Comparison of ENCODE assay signal across 14 cellular contexts in the genomic region with DNA sequence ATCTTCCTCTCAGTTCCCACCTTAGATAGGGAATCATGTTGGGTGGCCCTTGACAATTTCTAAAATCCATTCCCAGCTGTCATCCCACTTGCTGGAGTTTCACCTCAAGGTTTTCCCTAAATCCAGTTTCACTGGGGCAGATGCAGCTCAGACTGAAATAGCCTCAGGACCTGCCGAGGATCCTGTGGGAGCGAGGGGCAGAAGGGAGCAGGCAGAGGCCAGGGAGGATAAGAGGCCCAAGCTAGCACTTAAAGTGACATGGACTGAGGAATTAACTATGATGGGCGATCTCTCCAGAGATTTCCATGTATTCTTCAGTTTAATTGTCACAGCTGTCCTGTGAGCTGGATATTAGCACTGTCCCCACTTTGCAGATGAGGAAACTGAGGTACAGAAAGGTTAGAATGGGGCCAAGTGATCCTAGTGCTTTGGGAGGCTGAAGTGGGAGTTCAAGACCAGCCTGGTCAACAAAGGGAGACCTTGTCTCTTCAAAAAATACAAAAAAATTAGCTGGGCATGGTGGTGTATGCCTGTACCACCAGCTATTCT. TPM values are rescaled to one million over a fixed set of nuclear protein-coding genes. Genes with fewer than 3 reads are reported as not detected.
A peak's percentile ranks its signal among the peaks of the same experiment; 100 is the strongest.
DNase-seq lines count a peak whose midpoint lies in the region; FAIRE-seq and TF ChIP-seq lines count a peak whose summit lies in the region.
"Had no signal": no experiment of that assay in that cellular context is flagged by ENCODE, and none has a peak within 500 bp of the region (broad histone marks: within the 10 kb centered on the region; RNA-seq: fewer than 3 reads in every experiment).

No MANE protein-coding gene starts in this region.

- no peak overlapping the region for H3K4me2 ChIP-seq in mesenchymal stem cell (ENCODE audit: low read length, poor library complexity, severe bottlenecking)

- POLR2A ChIA-PET in HEK293T (lab: Yijun Ruan, JAX) = no interaction called here

- WGBS in mesenchymal stem cell = 95% methylated on average over 3 of the region's 3 CpGs
- WGBS in tibial nerve, 2 donors = 78% methylated on average over 3 of the region's 3 CpGs

- no peak overlapping the region for H2BK5ac ChIP-seq in mesenchymal stem cell (ENCODE audit: low read depth, low read length, poor library complexity, severe bottlenecking)

- H3K27ac ChIP-seq in mesenchymal stem cell (ENCODE audit: low read length, poor library complexity, severe bottlenecking) (no peak overlapping the region), tibial nerve (peak overlapping the region in 3 of 4 donors; percentile 88 to 95 (median 91))
- H3K27ac ChIP-seq: SJSA1 had no signal

- CTCF ChIA-PET in HEK293T (lab: Yijun Ruan, JAX) = no interaction called here

- no peaks in the 10 kb centered on the region for H3K9me3 Mint-ChIP-seq in activated naive CD8-positive, alpha-beta T cell (ENCODE audit: low read depth)
- no peaks in the 10 kb centered on the region for H3K9me3 Mint-ChIP-seq in activated naive CD8-positive, alpha-beta T cell treated with anti-CD3 and anti-CD28 coated beads for 36 hours
- H3K9me3 Mint-ChIP-seq: endodermal cell had no signal

- H3K18ac ChIP-seq in mesenchymal stem cell (ENCODE audit: low read depth in 1 of 2, low read length in 2 of 2) = no peak overlapping the region

- no peak for DNase-seq in activated naive CD8-positive, alpha-beta T cell treated with anti-CD3 and anti-CD28 coated beads for 36 hours
- DNase-seq in astrocyte of the spinal cord (ENCODE audit: low read depth, low spot score) (no peak), mesenchymal stem cell (no peak), tibial nerve (ENCODE audit: low spot score in 2 of 2) (no peak), NOMO-1 treated with DMSO at 0.1 percent for 48 hours (lab: John Stamatoyannopoulos, UW; ENCODE audit: unreplicated experiment) (no peak), HTR-8/SVneo (ENCODE audit: insufficient read length, low spot score) (no peak), HEK293T (ENCODE audit: extremely low spot score) (no peak)
- DNase-seq: activated naive CD4-positive, alpha-beta T cell treated with anti-CD3 and anti-CD28 coated beads, Interleukin-2, amount 50 U/mL, for 16 hours; endodermal cell; NCI-H510A; stimulated activated CD4-positive, alpha-beta T cell treated with anti-CD3 and anti-CD28 coated beads, Interleukin-4, amount 100 ng/mL, for 1 hour; substantia nigra had no signal

- H3K9ac ChIP-seq in mesenchymal stem cell (ENCODE audit: low read length) = peak overlapping the region; percentile 98

- in situ Hi-C loops in astrocyte of the spinal cord (cut with HindIII; ENCODE audit: low sequenced_read_pairs) = loop anchor here (25.0 kb wide), 2 partner anchors 210 to 310 kb away; no protein-coding TSS in a partner anchor

- no peak overlapping the region for H3K27ac Mint-ChIP-seq in activated naive CD8-positive, alpha-beta T cell
- no peak overlapping the region for H3K27ac Mint-ChIP-seq in activated naive CD8-positive, alpha-beta T cell treated with anti-CD3 and anti-CD28 coated beads for 36 hours
- H3K27ac Mint-ChIP-seq: endodermal cell had no signal

- peak overlapping the region; percentile 56 for H3K4me3 Mint-ChIP-seq in activated naive CD8-positive, alpha-beta T cell
- H3K4me3 Mint-ChIP-seq in activated naive CD8-positive, alpha-beta T cell treated with anti-CD3 and anti-CD28 coated beads for 36 hours = no peak overlapping the region

- H4K91ac ChIP-seq in mesenchymal stem cell (ENCODE audit: low read length) = no peak overlapping the region

- TF ChIP-seq POLR2A in tibial nerve (IDR thresholded peaks at IDR 0.05) = no peak

- no peak overlapping the region for H3K4ac ChIP-seq in mesenchymal stem cell (ENCODE audit: low read depth in 1 of 2, low read length in 2 of 2)

- TF ChIP-seq EP300 in tibial nerve (IDR thresholded peaks at IDR 0.05) = no peak

- no peak overlapping the region for H2AFZ ChIP-seq in mesenchymal stem cell (ENCODE audit: low read depth, low read length)

- TF ChIP-seq CTCF in astrocyte of the spinal cord (IDR thresholded peaks at IDR 0.05; ENCODE audit: low read depth, low read length) (no peak), tibial nerve (IDR thresholded peaks at IDR 0.05) (no peak)

- H3K14ac ChIP-seq in mesenchymal stem cell (ENCODE audit: low read length in 2 of 2) = no peak overlapping the region

- H3K27me3 ChIP-seq in mesenchymal stem cell (ENCODE audit: control insufficient read depth in 1 of 2, insufficient read depth in 1 of 2, low read length in 2 of 2) (no peaks in the 10 kb centered on the region), tibial nerve (peaks cover 0 to 8% of the 10 kb centered on the region in 2 donors)

- H3K36me3 ChIP-seq in mesenchymal stem cell (ENCODE audit: control insufficient read depth in 1 of 2, insufficient read depth in 2 of 2, low read depth in 1 of 2, low read length in 2 of 2) = peaks cover 3 to 9% of the 10 kb centered on the region in 2 experiments
- no peaks in the 10 kb centered on the region for H3K36me3 ChIP-seq in tibial nerve
- H3K36me3 ChIP-seq: SJSA1 had no signal

- H3K9me3 ChIP-seq in mesenchymal stem cell (ENCODE audit: control insufficient read depth, low read length) (no peaks in the 10 kb centered on the region), tibial nerve (no peaks in the 10 kb centered on the region)
- H3K9me3 ChIP-seq: SJSA1 had no signal

- no peak overlapping the region for H2BK12ac ChIP-seq in mesenchymal stem cell (ENCODE audit: low read length in 2 of 2)

- no peak for FAIRE-seq in HTR-8/SVneo (lab: Jason Lieb, UNC)

- H3K4me1 Mint-ChIP-seq in activated naive CD8-positive, alpha-beta T cell (ENCODE audit: low read depth) = peaks cover 29% of the 10 kb centered on the region
- H3K4me1 Mint-ChIP-seq in activated naive CD8-positive, alpha-beta T cell treated with anti-CD3 and anti-CD28 coated beads for 36 hours = peaks cover 32% of the 10 kb centered on the region

- no peak overlapping the region for H2BK120ac ChIP-seq in mesenchymal stem cell (ENCODE audit: low read depth, low read length)

- no peak overlapping the region for H3K23ac ChIP-seq in mesenchymal stem cell (ENCODE audit: low read length in 2 of 2)

- H3K4me3 ChIP-seq in astrocyte of the spinal cord (ENCODE audit: low read depth, low read length) = peak overlapping the region; percentile 65
- peak overlapping the region in 1 of 2 experiments; percentile 98 for H3K4me3 ChIP-seq in mesenchymal stem cell (ENCODE audit: insufficient read depth in 1 of 2, low read depth in 1 of 2, low read length in 2 of 2)
- peak overlapping the region in 1 of 4 donors; percentile 72 for H3K4me3 ChIP-seq in tibial nerve
- H3K4me3 ChIP-seq: SJSA1 had no signal

- no peak overlapping the region for H2BK15ac ChIP-seq in mesenchymal stem cell (ENCODE audit: low read depth, poor library complexity, severe bottlenecking)

- no peak overlapping the region for H4K8ac ChIP-seq in mesenchymal stem cell (ENCODE audit: low read length)

- H3K4me1 ChIP-seq in mesenchymal stem cell (ENCODE audit: control insufficient read depth, insufficient read depth, low read depth, low read length) (peaks cover 36% of the 10 kb centered on the region), tibial nerve (peaks cover 0 to 69% (median 32%) of the 10 kb centered on the region in 4 donors)

- H2AK5ac ChIP-seq in mesenchymal stem cell (ENCODE audit: low read length, severe bottlenecking) = no peak overlapping the region

- H3K27me3 Mint-ChIP-seq in activated naive CD8-positive, alpha-beta T cell = no peaks in the 10 kb centered on the region
- peaks cover 13% of the 10 kb centered on the region for H3K27me3 Mint-ChIP-seq in activated naive CD8-positive, alpha-beta T cell treated with anti-CD3 and anti-CD28 coated beads for 36 hours

- no peaks in the 10 kb centered on the region for H3K36me3 Mint-ChIP-seq in activated naive CD8-positive, alpha-beta T cell
- H3K36me3 Mint-ChIP-seq in activated naive CD8-positive, alpha-beta T cell treated with anti-CD3 and anti-CD28 coated beads for 36 hours = no peaks in the 10 kb centered on the region

- peaks cover 22% of the 10 kb centered on the region for H3K79me1 ChIP-seq in mesenchymal stem cell (replicated peaks; ENCODE audit: low read length, poor library complexity, severe bottlenecking)

TF ChIP-seq in HEK293T, 16 proteins besides CTCF, POLR2A, EP300 and RAD21:
- no peak for TF ChIP-seq SP1 (IDR thresholded peaks at IDR 0.05)
- no peak for TF ChIP-seq L3MBTL2 (conservative IDR thresholded peaks at IDR 0.05)
- no peak for TF ChIP-seq FOXK2 (IDR thresholded peaks at IDR 0.05)
- TF ChIP-seq HDGF (IDR thresholded peaks at IDR 0.05; ENCODE audit: borderline replicate concordance) = no peak
- TF ChIP-seq SUZ12 (IDR thresholded peaks at IDR 0.05) = no peak
- no peak for TF ChIP-seq FOXA1 (IDR thresholded peaks at IDR 0.05)
- no peak for TF ChIP-seq PKNOX1 (IDR thresholded peaks at IDR 0.05)
- no peak for TF ChIP-seq LEF1 (IDR thresholded peaks at IDR 0.05; ENCODE audit: borderline replicate concordance)
- no peak for TF ChIP-seq NFRKB (IDR thresholded peaks at IDR 0.05)
- no peak for TF ChIP-seq ARNT (IDR thresholded peaks at IDR 0.05)
- TF ChIP-seq CTBP1 (IDR thresholded peaks at IDR 0.05; ENCODE audit: borderline replicate concordance) = no peak
- no peak for TF ChIP-seq ZNF384 (IDR thresholded peaks at IDR 0.05)
- no peak for TF ChIP-seq FOXM1 (IDR thresholded peaks at IDR 0.05; ENCODE audit: borderline replicate concordance)
- no peak for TF ChIP-seq TARDBP (IDR thresholded peaks at IDR 0.05)
- no peak for TF ChIP-seq BHLHE40 (IDR thresholded peaks at IDR 0.05; ENCODE audit: borderline replicate concordance)
- no peak for TF ChIP-seq ELF4 (IDR thresholded peaks at IDR 0.05)

RNA-seq across cellular contexts. Expression of gene NBL1, which starts 2.7 kb away (rescaled TPM):
- 10 to 100 TPM; 20.0 to 22.0 TPM for total RNA-seq in activated naive CD8-positive, alpha-beta T cell treated with anti-CD3 and anti-CD28 coated beads for 36 hours
- polyA plus RNA-seq in mesenchymal stem cell (2013, experiment 1 of 2) = 59.5 TPM
- polyA plus RNA-seq in mesenchymal stem cell (2013, experiment 2 of 2) = 63.3 TPM
- 100 to 1,000 TPM in 2 of 4 donors, 10 to 100 TPM in 2; 71.9 to 157 (median 92.0) TPM for total RNA-seq in tibial nerve

RNA-seq across cellular contexts. Expression of gene HTR6, which starts 17.8 kb away (rescaled TPM):
- total RNA-seq in activated naive CD8-positive, alpha-beta T cell treated with anti-CD3 and anti-CD28 coated beads for 36 hours = not detected
- polyA plus RNA-seq in mesenchymal stem cell (2013, experiment 1 of 2) = not detected
- polyA plus RNA-seq in mesenchymal stem cell (2013, experiment 2 of 2) = not detected
- not detected for total RNA-seq in tibial nerve
- total RNA-seq: SJSA1 had no signal
